22 cellular contexts compared by ENCODE assay signal in the genomic region with DNA sequence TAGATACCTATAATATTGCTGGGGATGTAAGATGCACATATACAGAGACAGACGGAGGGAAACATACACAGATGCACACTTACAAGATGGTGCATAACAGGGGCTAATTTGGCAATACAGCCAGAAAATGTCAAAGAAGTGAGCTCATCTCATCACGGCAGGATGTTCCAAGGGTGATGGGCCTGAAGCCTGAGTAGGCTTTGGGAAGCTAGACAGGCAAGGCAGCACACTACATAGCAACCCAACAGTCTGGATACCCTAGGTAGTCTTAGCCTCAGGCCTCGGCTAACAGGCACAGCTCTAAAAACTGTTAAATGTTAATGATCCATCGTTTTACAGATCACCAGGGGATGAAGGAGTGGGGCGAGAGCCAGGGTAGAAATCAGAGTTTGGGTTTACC.
DNase-seq lines count a peak whose midpoint lies in the region; ATAC-seq and TF ChIP-seq lines count a peak whose summit lies in the region.
"Had no signal": no experiment of that assay in that cellular context is flagged by ENCODE, and none has a peak within 500 bp of the region (broad histone marks: within the 10 kb centered on the region; RNA-seq: fewer than 3 reads in every experiment).

No MANE protein-coding gene starts in this region.

- no peak overlapping the region for H3K23ac ChIP-seq in mesendoderm (ENCODE audit: low read length)

- no peak overlapping the region for H4K5ac ChIP-seq in mesendoderm (ENCODE audit: low read length)

- H3K4me1 ChIP-seq in RWPE2 (ENCODE audit: insufficient read depth, poor library complexity, severe bottlenecking) (peaks cover 2% of the 10 kb centered on the region), mesendoderm (ENCODE audit: control insufficient read depth, low read depth, low read length) (peaks cover 5% of the 10 kb centered on the region)

- H3K79me2 ChIP-seq in mesendoderm (ENCODE audit: control insufficient read depth, insufficient read depth, low read length): no peaks in the 10 kb centered on the region

- no peaks in the 10 kb centered on the region for H3K79me1 ChIP-seq in mesendoderm (ENCODE audit: low read length)

- peak; percentile 8 for DNase-seq in EL
- no peak for DNase-seq in RWPE2 (ENCODE audit: low spot score)
- peak; percentile 12 to 31 for DNase-seq in foreskin fibroblast
- peak; percentile 89 for DNase-seq in mesendoderm
- DNase-seq in NCI-H2081 (lab: John Stamatoyannopoulos, UW): no peak
- no peak for DNase-seq in SW 1271 (lab: John Stamatoyannopoulos, UW)
- DNase-seq: 8988T; AML-193; C1 segment of cervical spinal cord; Calu3; CD8-positive, alpha-beta memory T cell; HCEC 1CT; Karpas-422; MV-4-11; NCI-H1105 treated with DMSO at 0.1 percent for 48 hours; NCI-H2029 treated with DMSO at 0.1 percent for 48 hours; NCI-H2171; NCI-H524 treated with DMSO at 0.1 percent for 48 hours; NCI-H82; SHP77 had no signal

- H3K27me3 ChIP-seq in RWPE2 (ENCODE audit: insufficient read depth, poor library complexity, severe bottlenecking) (no peaks in the 10 kb centered on the region), mesendoderm (ENCODE audit: insufficient read depth, low read length, poor library complexity) (no peaks in the 10 kb centered on the region)

- H3K36me3 ChIP-seq in RWPE2 (ENCODE audit: low read depth): peaks cover 23% of the 10 kb centered on the region
- H3K36me3 ChIP-seq in mesendoderm (ENCODE audit: control insufficient read depth, insufficient read depth, low read length): no peaks in the 10 kb centered on the region

- H3K4me3 ChIP-seq in RWPE2 (ENCODE audit: severe bottlenecking) (no peak overlapping the region), foreskin fibroblast (ENCODE audit: low read depth in 1 of 2, low read length in 2 of 2) (no peak overlapping the region), mesendoderm (ENCODE audit: low read length) (no peak overlapping the region)

- no peak for TF ChIP-seq CTCF in RWPE2 (IDR thresholded peaks at IDR 0.05; ENCODE audit: poor library complexity, severe bottlenecking)
- TF ChIP-seq CTCF in foreskin fibroblast (IDR thresholded peaks at IDR 0.05; ENCODE audit: low read depth, low read length): no peak

- H3K56ac ChIP-seq in mesendoderm (ENCODE audit: low read length): no peak overlapping the region

- no peak overlapping the region for H2BK5ac ChIP-seq in mesendoderm (ENCODE audit: low read length)

- no peak overlapping the region for H3K4me2 ChIP-seq in mesendoderm (ENCODE audit: low read length)

- H2BK120ac ChIP-seq in mesendoderm (ENCODE audit: low read depth, low read length): no peak overlapping the region

- no peak overlapping the region for H3K18ac ChIP-seq in mesendoderm (ENCODE audit: low read length)

- H2AK5ac ChIP-seq in mesendoderm (ENCODE audit: low read length): no peak overlapping the region

- H3K4ac ChIP-seq in mesendoderm (ENCODE audit: low read depth, low read length): no peak overlapping the region

- ATAC-seq in RWPE2 (ENCODE audit: low read depth) (peak; percentile 64), HG02852 (IDR thresholded peaks at IDR 0.05; ENCODE audit: unreplicated experiment) (no peak), HG03460 (IDR thresholded peaks at IDR 0.05; ENCODE audit: unreplicated experiment) (no peak)

- no peak overlapping the region for H3K9ac ChIP-seq in mesendoderm (ENCODE audit: low read length)

- no CpG with 5 or more reads among the region's 5 CpGs for WGBS in mesendoderm (ENCODE audit: extremely low coverage, insufficient coverage, low lambda C conversion rate)

- no peak overlapping the region for H2BK15ac ChIP-seq in mesendoderm (replicated peaks; ENCODE audit: low read depth)

- no peak overlapping the region for H4K8ac ChIP-seq in mesendoderm (ENCODE audit: low read depth, low read length)

- H3K9me3 ChIP-seq in RWPE2 (ENCODE audit: severe bottlenecking): no peaks in the 10 kb centered on the region

- H3K27ac ChIP-seq in RWPE2 (ENCODE audit: poor library complexity, severe bottlenecking) (no peak overlapping the region), mesendoderm (ENCODE audit: low read depth, low read length) (no peak overlapping the region)

Comparison
In these comparisons a context has a peak if more than half of its experiments do, and no peak if none do; other contexts are left out.
1. DNase-seq: peak in EL (single experiment), foreskin fibroblast (2 of 2) and mesendoderm (single experiment); none in RWPE2 (single experiment), NCI-H2081 (0 of 2) and SW 1271 (0 of 2).